ENCODE assay signal across 1 cellular context in the genomic region with DNA sequence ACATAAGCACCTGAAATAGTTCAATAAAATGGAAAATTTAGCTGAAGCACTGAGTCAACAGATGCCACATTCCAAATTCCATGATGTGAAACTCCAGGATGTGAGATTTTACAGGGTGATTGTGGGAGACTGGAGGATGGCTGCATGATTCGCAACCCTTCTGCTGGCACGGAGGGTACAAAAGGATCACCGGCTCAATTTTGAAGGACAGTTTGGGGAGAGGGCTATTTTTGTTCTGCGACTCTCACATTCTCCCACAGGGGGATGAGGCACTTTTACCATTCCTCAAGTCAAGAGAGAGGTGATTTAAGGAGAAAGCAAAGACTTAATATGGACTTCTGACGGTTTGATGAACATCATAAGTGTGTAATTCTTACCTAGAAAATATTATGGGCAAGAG.
TF ChIP-seq lines count a peak whose summit lies in the region.

No MANE protein-coding gene starts in this region.

TF ChIP-seq in GM23338, 12 proteins besides CTCF, POLR2A, EP300 and RAD21 (continued from another document):
- TF ChIP-seq, protein P1, sequence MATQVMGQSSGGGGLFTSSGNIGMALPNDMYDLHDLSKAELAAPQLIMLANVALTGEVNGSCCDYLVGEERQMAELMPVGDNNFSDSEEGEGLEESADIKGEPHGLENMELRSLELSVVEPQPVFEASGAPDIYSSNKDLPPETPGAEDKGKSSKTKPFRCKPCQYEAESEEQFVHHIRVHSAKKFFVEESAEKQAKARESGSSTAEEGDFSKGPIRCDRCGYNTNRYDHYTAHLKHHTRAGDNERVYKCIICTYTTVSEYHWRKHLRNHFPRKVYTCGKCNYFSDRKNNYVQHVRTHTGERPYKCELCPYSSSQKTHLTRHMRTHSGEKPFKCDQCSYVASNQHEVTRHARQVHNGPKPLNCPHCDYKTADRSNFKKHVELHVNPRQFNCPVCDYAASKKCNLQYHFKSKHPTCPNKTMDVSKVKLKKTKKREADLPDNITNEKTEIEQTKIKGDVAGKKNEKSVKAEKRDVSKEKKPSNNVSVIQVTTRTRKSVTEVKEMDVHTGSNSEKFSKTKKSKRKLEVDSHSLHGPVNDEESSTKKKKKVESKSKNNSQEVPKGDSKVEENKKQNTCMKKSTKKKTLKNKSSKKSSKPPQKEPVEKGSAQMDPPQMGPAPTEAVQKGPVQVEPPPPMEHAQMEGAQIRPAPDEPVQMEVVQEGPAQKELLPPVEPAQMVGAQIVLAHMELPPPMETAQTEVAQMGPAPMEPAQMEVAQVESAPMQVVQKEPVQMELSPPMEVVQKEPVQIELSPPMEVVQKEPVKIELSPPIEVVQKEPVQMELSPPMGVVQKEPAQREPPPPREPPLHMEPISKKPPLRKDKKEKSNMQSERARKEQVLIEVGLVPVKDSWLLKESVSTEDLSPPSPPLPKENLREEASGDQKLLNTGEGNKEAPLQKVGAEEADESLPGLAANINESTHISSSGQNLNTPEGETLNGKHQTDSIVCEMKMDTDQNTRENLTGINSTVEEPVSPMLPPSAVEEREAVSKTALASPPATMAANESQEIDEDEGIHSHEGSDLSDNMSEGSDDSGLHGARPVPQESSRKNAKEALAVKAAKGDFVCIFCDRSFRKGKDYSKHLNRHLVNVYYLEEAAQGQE (IDR thresholded peaks at IDR 0.05; ENCODE audit: unreplicated experiment): no peak
- TF ChIP-seq, protein P2, sequence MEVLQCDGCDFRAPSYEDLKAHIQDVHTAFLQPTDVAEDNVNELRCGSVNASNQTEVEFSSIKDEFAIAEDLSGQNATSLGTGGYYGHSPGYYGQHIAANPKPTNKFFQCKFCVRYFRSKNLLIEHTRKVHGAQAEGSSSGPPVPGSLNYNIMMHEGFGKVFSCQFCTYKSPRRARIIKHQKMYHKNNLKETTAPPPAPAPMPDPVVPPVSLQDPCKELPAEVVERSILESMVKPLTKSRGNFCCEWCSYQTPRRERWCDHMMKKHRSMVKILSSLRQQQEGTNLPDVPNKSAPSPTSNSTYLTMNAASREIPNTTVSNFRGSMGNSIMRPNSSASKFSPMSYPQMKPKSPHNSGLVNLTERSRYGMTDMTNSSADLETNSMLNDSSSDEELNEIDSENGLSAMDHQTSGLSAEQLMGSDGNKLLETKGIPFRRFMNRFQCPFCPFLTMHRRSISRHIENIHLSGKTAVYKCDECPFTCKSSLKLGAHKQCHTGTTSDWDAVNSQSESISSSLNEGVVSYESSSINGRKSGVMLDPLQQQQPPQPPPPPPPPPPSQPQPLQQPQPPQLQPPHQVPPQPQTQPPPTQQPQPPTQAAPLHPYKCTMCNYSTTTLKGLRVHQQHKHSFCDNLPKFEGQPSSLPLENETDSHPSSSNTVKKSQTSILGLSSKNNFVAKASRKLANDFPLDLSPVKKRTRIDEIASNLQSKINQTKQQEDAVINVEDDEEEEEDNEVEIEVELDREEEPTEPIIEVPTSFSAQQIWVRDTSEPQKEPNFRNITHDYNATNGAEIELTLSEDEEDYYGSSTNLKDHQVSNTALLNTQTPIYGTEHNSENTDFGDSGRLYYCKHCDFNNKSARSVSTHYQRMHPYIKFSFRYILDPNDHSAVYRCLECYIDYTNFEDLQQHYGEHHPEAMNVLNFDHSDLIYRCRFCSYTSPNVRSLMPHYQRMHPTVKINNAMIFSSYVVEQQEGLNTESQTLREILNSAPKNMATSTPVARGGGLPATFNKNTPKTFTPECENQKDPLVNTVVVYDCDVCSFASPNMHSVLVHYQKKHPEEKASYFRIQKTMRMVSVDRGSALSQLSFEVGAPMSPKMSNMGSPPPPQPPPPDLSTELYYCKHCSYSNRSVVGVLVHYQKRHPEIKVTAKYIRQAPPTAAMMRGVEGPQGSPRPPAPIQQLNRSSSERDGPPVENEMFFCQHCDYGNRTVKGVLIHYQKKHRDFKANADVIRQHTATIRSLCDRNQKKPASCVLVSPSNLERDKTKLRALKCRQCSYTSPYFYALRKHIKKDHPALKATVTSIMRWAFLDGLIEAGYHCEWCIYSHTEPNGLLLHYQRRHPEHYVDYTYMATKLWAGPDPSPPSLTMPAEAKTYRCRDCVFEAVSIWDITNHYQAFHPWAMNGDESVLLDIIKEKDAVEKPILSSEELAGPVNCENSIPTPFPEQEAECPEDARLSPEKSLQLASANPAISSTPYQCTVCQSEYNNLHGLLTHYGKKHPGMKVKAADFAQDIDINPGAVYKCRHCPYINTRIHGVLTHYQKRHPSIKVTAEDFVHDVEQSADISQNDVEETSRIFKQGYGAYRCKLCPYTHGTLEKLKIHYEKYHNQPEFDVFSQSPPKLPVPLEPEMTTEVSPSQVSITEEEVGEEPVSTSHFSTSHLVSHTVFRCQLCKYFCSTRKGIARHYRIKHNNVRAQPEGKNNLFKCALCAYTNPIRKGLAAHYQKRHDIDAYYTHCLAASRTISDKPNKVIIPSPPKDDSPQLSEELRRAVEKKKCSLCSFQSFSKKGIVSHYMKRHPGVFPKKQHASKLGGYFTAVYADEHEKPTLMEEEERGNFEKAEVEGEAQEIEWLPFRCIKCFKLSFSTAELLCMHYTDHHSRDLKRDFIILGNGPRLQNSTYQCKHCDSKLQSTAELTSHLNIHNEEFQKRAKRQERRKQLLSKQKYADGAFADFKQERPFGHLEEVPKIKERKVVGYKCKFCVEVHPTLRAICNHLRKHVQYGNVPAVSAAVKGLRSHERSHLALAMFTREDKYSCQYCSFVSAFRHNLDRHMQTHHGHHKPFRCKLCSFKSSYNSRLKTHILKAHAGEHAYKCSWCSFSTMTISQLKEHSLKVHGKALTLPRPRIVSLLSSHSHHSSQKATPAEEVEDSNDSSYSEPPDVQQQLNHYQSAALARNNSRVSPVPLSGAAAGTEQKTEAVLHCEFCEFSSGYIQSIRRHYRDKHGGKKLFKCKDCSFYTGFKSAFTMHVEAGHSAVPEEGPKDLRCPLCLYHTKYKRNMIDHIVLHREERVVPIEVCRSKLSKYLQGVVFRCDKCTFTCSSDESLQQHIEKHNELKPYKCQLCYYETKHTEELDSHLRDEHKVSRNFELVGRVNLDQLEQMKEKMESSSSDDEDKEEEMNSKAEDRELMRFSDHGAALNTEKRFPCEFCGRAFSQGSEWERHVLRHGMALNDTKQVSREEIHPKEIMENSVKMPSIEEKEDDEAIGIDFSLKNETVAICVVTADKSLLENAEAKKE (CRISPR knock-in tag; IDR thresholded peaks at IDR 0.05): no peak
- no peak for TF ChIP-seq POLR2AphosphoS5 (IDR thresholded peaks at IDR 0.05; ENCODE audit: low read depth)
- no peak for TF ChIP-seq JUNB (IDR thresholded peaks at IDR 0.05; ENCODE audit: unreplicated experiment)
- no peak for TF ChIP-seq ZNF331 (CRISPR knock-in tag; IDR thresholded peaks at IDR 0.05; ENCODE audit: low read depth)
TF ChIP-seq in GM23338: peak in this region for 0.
